Comparison of ENCODE assay signal across 17 cellular contexts in the genomic region with DNA sequence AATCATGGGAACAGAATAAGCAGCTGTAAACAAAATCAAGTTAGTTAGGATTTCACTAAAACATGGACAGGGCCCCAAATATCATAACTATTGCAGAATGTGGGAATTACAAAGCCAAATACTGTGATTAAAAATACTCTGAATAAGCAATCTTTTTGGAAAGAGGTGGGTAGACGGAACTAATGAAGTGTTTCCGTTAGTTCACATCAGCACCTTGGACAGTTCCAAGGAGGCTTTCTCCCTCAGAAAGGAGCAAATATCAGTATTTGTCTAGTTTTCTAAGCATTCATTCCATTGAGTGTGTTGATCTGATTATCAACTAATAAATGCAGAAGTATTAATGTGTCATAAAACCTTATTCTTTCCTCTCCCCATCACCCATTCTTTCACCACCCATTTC.
DNase-seq lines count a peak whose midpoint lies in the region; ATAC-seq and TF ChIP-seq lines count a peak whose summit lies in the region.
"Had no signal": no experiment of that assay in that cellular context is flagged by ENCODE, and none has a peak within 500 bp of the region (broad histone marks: within the 10 kb centered on the region; RNA-seq: fewer than 3 reads in every experiment).

No MANE protein-coding gene starts in this region.

- intact Hi-C loops in aorta (cut with DNase I) (no loop called here), Right ventricle myocardium inferior (cut with DNase I) (no loop called here)

- 17 to 30% methylated on average over 2 of the region's 2 CpGs for WGBS in aorta, 2 donors

- H3K27me3 ChIP-seq in SJCRH30 (no peaks in the 10 kb centered on the region), aorta (ENCODE audit: control insufficient read depth in 1 of 2, insufficient read depth in 2 of 2, low read length in 1 of 2) (no peaks in the 10 kb centered on the region), BE2C (no peaks in the 10 kb centered on the region)
- H3K27me3 ChIP-seq: esophagus muscularis mucosa, thyroid gland had no signal

- no peaks in the 10 kb centered on the region for H3K9me3 ChIP-seq in SJCRH30 (replicated peaks)
- H3K9me3 ChIP-seq in aorta (ENCODE audit: control insufficient read depth, low read length), result no peaks in the 10 kb centered on the region
- no peaks in the 10 kb centered on the region for H3K9me3 ChIP-seq in BE2C
- H3K9me3 ChIP-seq: esophagus muscularis mucosa, thyroid gland had no signal

- ATAC-seq in HG02763 (IDR thresholded peaks at IDR 0.05; ENCODE audit: unreplicated experiment), result no peak
- ATAC-seq in aorta (ENCODE audit: low FRiP score), result no peak
- ATAC-seq in Right ventricle myocardium inferior, result no peak
- ATAC-seq: right cardiac atrium had no signal

- TF ChIP-seq CTCF in fibroblast of villous mesenchyme (IDR thresholded peaks at IDR 0.05; ENCODE audit: insufficient read depth, low read depth, low read length) (no peak), BE2C (IDR thresholded peaks at IDR 0.05; ENCODE audit: low read depth, low read length) (no peak)

- DNase-seq in EH (ENCODE audit: low read depth) (peak; percentile 5), SJCRH30 (peak; percentile 19 to 60), fibroblast of villous mesenchyme (ENCODE audit: low read depth) (peak; percentile 1), aorta (no peak), BE2C (no peak), Right ventricle myocardium inferior (ENCODE audit: missing footprints) (no peak)
- DNase-seq: activated CD4-positive, CD25-positive, alpha-beta regulatory T cell treated with anti-CD3 and anti-CD28 coated beads, Interleukin-2, amount 50 U/mL, for 72 hours; activated T-cell treated with anti-CD3 and anti-CD28 coated beads, Interleukin-2, amount 50 U/mL, for 48 hours; amniotic stem cell; C1 segment of cervical spinal cord; DMS79; right cardiac atrium; stimulated activated CD8-positive, alpha-beta memory T cell treated with anti-CD3 and anti-CD28 coated beads, Interleukin-4, amount 100 ng/mL, for 48 hours; thyroid gland had no signal

- H3K4me3 ChIP-seq in SJCRH30, result no peak overlapping the region
- H3K4me3 ChIP-seq in fibroblast of villous mesenchyme (ENCODE audit: low read depth, low read length), result no peak overlapping the region
- no peak overlapping the region for H3K4me3 ChIP-seq in aorta (ENCODE audit: low read length in 2 of 2)
- H3K4me3 ChIP-seq in BE2C (ENCODE audit: low read depth, low read length), result no peak overlapping the region
- H3K4me3 ChIP-seq: esophagus muscularis mucosa, thyroid gland had no signal

- no peak for TF ChIP-seq EP300 in Ishikawa (IDR thresholded peaks at IDR 0.05; ENCODE audit: borderline replicate concordance)

- no peaks in the 10 kb centered on the region for H3K36me3 ChIP-seq in SJCRH30
- H3K36me3 ChIP-seq in aorta (ENCODE audit: control insufficient read depth in 1 of 2, insufficient read depth in 2 of 2, low read length in 1 of 2), result no peaks in the 10 kb centered on the region
- H3K36me3 ChIP-seq in BE2C, result no peaks in the 10 kb centered on the region
- H3K36me3 ChIP-seq: esophagus muscularis mucosa, thyroid gland had no signal

- no peaks in the 10 kb centered on the region for H3K4me1 ChIP-seq in SJCRH30
- H3K4me1 ChIP-seq in aorta (ENCODE audit: control insufficient read depth in 1 of 2, insufficient read depth in 2 of 2, low read length in 2 of 2), result peaks cover 0 to 3% of the 10 kb centered on the region in 2 donors
- 0 out of 2 replicates have a peak, but pooled peaks cover 2% of the 10 kb centered on the region for H3K4me1 ChIP-seq in BE2C
- H3K4me1 ChIP-seq: esophagus muscularis mucosa, thyroid gland had no signal

- H3K27ac ChIP-seq in SJCRH30 (no peak overlapping the region), aorta (ENCODE audit: low read depth in 1 of 2, low read length in 2 of 2) (no peak overlapping the region)
- H3K27ac ChIP-seq: esophagus muscularis mucosa, thyroid gland had no signal

- no peak for TF ChIP-seq RAD21 in Ishikawa (IDR thresholded peaks at IDR 0.05; ENCODE audit: low read depth)

TF ChIP-seq in Ishikawa, 13 proteins besides CTCF, POLR2A, EP300 and RAD21:
- no peak for TF ChIP-seq TEAD4 (IDR thresholded peaks at IDR 0.05)
- TF ChIP-seq, protein P1, sequence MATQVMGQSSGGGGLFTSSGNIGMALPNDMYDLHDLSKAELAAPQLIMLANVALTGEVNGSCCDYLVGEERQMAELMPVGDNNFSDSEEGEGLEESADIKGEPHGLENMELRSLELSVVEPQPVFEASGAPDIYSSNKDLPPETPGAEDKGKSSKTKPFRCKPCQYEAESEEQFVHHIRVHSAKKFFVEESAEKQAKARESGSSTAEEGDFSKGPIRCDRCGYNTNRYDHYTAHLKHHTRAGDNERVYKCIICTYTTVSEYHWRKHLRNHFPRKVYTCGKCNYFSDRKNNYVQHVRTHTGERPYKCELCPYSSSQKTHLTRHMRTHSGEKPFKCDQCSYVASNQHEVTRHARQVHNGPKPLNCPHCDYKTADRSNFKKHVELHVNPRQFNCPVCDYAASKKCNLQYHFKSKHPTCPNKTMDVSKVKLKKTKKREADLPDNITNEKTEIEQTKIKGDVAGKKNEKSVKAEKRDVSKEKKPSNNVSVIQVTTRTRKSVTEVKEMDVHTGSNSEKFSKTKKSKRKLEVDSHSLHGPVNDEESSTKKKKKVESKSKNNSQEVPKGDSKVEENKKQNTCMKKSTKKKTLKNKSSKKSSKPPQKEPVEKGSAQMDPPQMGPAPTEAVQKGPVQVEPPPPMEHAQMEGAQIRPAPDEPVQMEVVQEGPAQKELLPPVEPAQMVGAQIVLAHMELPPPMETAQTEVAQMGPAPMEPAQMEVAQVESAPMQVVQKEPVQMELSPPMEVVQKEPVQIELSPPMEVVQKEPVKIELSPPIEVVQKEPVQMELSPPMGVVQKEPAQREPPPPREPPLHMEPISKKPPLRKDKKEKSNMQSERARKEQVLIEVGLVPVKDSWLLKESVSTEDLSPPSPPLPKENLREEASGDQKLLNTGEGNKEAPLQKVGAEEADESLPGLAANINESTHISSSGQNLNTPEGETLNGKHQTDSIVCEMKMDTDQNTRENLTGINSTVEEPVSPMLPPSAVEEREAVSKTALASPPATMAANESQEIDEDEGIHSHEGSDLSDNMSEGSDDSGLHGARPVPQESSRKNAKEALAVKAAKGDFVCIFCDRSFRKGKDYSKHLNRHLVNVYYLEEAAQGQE (IDR thresholded peaks at IDR 0.05; ENCODE audit: low read depth), result peak; percentile 91

Comparison
In these comparisons a context has a peak if more than half of its experiments do, and no peak if none do; other contexts are left out.
1. DNase-seq: peak in EH (single experiment), SJCRH30 (2 of 2) and fibroblast of villous mesenchyme (single experiment); none in aorta (0 of 2), BE2C (single experiment) and Right ventricle myocardium inferior (single experiment).